In the genomic region with DNA sequence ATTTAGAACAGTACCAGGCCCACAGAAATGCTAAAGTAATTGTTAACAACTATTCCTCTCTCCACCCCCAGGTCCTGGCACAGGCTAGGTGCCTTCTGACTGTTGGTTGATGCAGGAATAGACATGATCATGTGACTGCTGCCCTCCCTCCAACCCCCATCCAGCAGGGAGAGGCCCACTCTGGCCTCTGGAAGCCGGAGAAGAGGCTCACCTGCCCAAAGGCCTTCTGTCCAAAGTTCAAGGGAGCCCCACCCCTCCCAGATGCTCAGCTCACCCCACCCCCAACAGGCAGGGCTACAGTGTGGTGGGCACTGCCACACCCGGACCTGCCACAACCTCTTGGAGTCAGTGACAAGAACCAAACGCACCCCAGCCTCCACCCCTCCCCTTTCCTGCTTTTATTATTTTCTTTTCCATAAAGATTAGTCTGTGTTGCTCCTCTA, we compare ENCODE assay signal across 22 cellular contexts. TPM values are rescaled to one million over a fixed set of nuclear protein-coding genes. Genes with fewer than 3 reads are reported as not detected.
DNase-seq lines count a peak whose midpoint lies in the region; ATAC-seq, FAIRE-seq and TF ChIP-seq lines count a peak whose summit lies in the region.
"Had no signal": no experiment of that assay in that cellular context is flagged by ENCODE, and none has a peak within 500 bp of the region (broad histone marks: within the 10 kb centered on the region; RNA-seq: fewer than 3 reads in every experiment).

No MANE protein-coding gene starts in this region.

- H2BK12ac ChIP-seq in neuronal stem cell (ENCODE audit: low read length), result no peak overlapping the region

- intact Hi-C loops in kidney (cut with DNase I), result no loop called here

- no peak for TF ChIP-seq CTCF in kidney (IDR thresholded peaks at IDR 0.05; ENCODE audit: borderline replicate concordance, extremely low read depth, insufficient read depth)

- no peaks in the 10 kb centered on the region for H3K4me1 ChIP-seq in kidney (ENCODE audit: control insufficient read depth in 1 of 2, insufficient read depth in 1 of 2, low read depth in 1 of 2, low read length in 2 of 2)
- peaks cover 2 to 4% of the 10 kb centered on the region in 2 donors for H3K4me1 ChIP-seq in neuronal stem cell (ENCODE audit: control insufficient read depth in 2 of 2, insufficient read depth in 1 of 2, low read depth in 1 of 2, low read length in 2 of 2)
- H3K4me1 ChIP-seq: breast epithelium, spleen had no signal

- WGBS in neuronal stem cell (ENCODE audit: extremely low coverage in 2 of 2, insufficient read length in 2 of 2, insufficient replicate concordance in 1 of 2), 2 donors, result no CpG with 5 or more reads among the region's 3 CpGs

- H3K4me3 ChIP-seq in kidney (ENCODE audit: low read length in 2 of 2) (no peak overlapping the region), neuronal stem cell (ENCODE audit: low read length in 2 of 2) (no peak overlapping the region), H7 (ENCODE audit: insufficient read depth, low read depth, low read length) (no peak overlapping the region)
- H3K4me3 ChIP-seq: BLaER1, breast epithelium, PC-9, spleen had no signal

- H2AK5ac ChIP-seq in neuronal stem cell (ENCODE audit: low read depth, low read length), result no peak overlapping the region

- H3K4ac ChIP-seq in neuronal stem cell (ENCODE audit: low read length), result no peak overlapping the region

- ATAC-seq in HG03521 (IDR thresholded peaks at IDR 0.05; ENCODE audit: unreplicated experiment) (no peak), HG02852 (IDR thresholded peaks at IDR 0.05; ENCODE audit: unreplicated experiment) (no peak), GM19463 (IDR thresholded peaks at IDR 0.05; ENCODE audit: unreplicated experiment) (no peak)

- H3K27ac ChIP-seq in kidney (ENCODE audit: low read depth in 2 of 2, low read length in 2 of 2), result no peak overlapping the region
- H3K27ac ChIP-seq in neuronal stem cell (replicated peaks; ENCODE audit: low read length), result no peak overlapping the region
- H3K27ac ChIP-seq: BLaER1, breast epithelium, HL-60, PC-9, spleen had no signal

- no peak for FAIRE-seq in kidney (lab: Jason Lieb, UNC)
- FAIRE-seq: keratinocyte, urothelium cell line had no signal

- H3K79me1 ChIP-seq in neuronal stem cell (ENCODE audit: low read depth, low read length), result no peaks in the 10 kb centered on the region

- peak overlapping the region; percentile 59 for H2AFZ ChIP-seq in neuronal stem cell (ENCODE audit: low read length)
- H2AFZ ChIP-seq: PC-9 had no signal

- no peak overlapping the region for H2BK15ac ChIP-seq in neuronal stem cell (ENCODE audit: low read length)

- no peak overlapping the region for H4K8ac ChIP-seq in neuronal stem cell (ENCODE audit: low read depth, low read length)

- no peak overlapping the region for H3K23ac ChIP-seq in neuronal stem cell (ENCODE audit: low read depth, low read length, poor library complexity)

- no peak overlapping the region for H3K9ac ChIP-seq in kidney (ENCODE audit: low read length in 2 of 2)
- H3K9ac ChIP-seq in neuronal stem cell (ENCODE audit: low read depth, low read length, poor library complexity), result no peak overlapping the region
- H3K9ac ChIP-seq: BLaER1 had no signal

- H3K27me3 ChIP-seq in neuronal stem cell (ENCODE audit: control insufficient read depth in 3 of 3, insufficient read depth in 3 of 3, low read depth in 1 of 3, low read length in 3 of 3) (peaks cover 0 to 6% (median 0%) of the 10 kb centered on the region in 3 experiments), H7 (ENCODE audit: control insufficient read depth, insufficient read depth, low read length) (peaks cover under 1% of the 10 kb centered on the region; the same call in 1 of the 2 replicates)
- H3K27me3 ChIP-seq: BLaER1 had no signal

- no peaks in the 10 kb centered on the region for H3K9me3 ChIP-seq in kidney (ENCODE audit: control insufficient read depth in 1 of 2, low read length in 2 of 2)
- H3K9me3 ChIP-seq in neuronal stem cell (replicated peaks in 1 of 2; ENCODE audit: control insufficient read depth in 2 of 2, insufficient read depth in 1 of 2, low read depth in 1 of 2, low read length in 2 of 2), result no peaks in the 10 kb centered on the region
- H3K9me3 ChIP-seq: BLaER1, breast epithelium, spleen had no signal

- no peak overlapping the region for H3K18ac ChIP-seq in neuronal stem cell (ENCODE audit: low read length)

- H4K91ac ChIP-seq in neuronal stem cell (ENCODE audit: low read depth, low read length, poor library complexity), result no peak overlapping the region

- H2BK5ac ChIP-seq in neuronal stem cell (ENCODE audit: low read length), result no peak overlapping the region

- DNase-seq in COLO668 (lab: John Stamatoyannopoulos, UW; ENCODE audit: unreplicated experiment) (peak; percentile 53), NCI-H510A (lab: John Stamatoyannopoulos, UW) (peak; percentile 53), kidney (peak; percentile 41), neuronal stem cell (ENCODE audit: low spot score) (no peak), H7 (no peak)
- DNase-seq: activated CD4-positive, alpha-beta T cell treated with anti-CD3 and anti-CD28 coated beads, Interleukin-2, amount 50 U/mL, for 1 hour; activated CD8-positive, alpha-beta memory T cell treated with anti-CD3 and anti-CD28 coated beads, Interleukin-2, amount 50 U/mL, for 4 hours; activated effector memory CD4-positive, alpha-beta T cell treated with Interleukin-2 at 50 U/mL for 16 hours; hippocampal formation; KG1; NCI-H1694 treated with DMSO at 0.1 percent for 48 hours; PC-9; spleen; stimulated activated CD4-positive, alpha-beta T cell treated with anti-CD3 and anti-CD28 coated beads, Interleukin-4, amount 100 ng/mL, for 24 hours had no signal

- H3K36me3 ChIP-seq in kidney (ENCODE audit: control insufficient read depth in 1 of 2, insufficient read depth in 2 of 2, low read length in 2 of 2), result no peaks in the 10 kb centered on the region
- H3K36me3 ChIP-seq in neuronal stem cell (replicated peaks in 1 of 2; ENCODE audit: control insufficient read depth in 2 of 2, insufficient read depth in 2 of 2, low read length in 2 of 2), result no peaks in the 10 kb centered on the region
- no peaks in the 10 kb centered on the region for H3K36me3 ChIP-seq in H7 (replicated peaks; ENCODE audit: control insufficient read depth, insufficient read depth, low read length)
- H3K36me3 ChIP-seq: BLaER1, breast epithelium, spleen had no signal

- H3K4me2 ChIP-seq in neuronal stem cell (ENCODE audit: insufficient read depth, low read length, poor library complexity, severe bottlenecking), result no peak overlapping the region
- H3K4me2 ChIP-seq: BLaER1, PC-9 had no signal

- H3K14ac ChIP-seq in neuronal stem cell (ENCODE audit: low read length), result no peak overlapping the region

- H2BK120ac ChIP-seq in neuronal stem cell (ENCODE audit: low read depth, low read length), result no peak overlapping the region

RNA-seq across cellular contexts. Expression of gene FOXP4, which starts 26.9 kb away (rescaled TPM):
- total RNA-seq in kidney, result 33.2 TPM
- 14.0 TPM for polyA plus RNA-seq in kidney (ENCODE audit: insufficient read depth, low read depth, low replicate concordance)
- polyA plus RNA-seq in neuronal stem cell (2013, experiment 1 of 2), result 43.1 TPM
- 44.6 TPM for polyA plus RNA-seq in neuronal stem cell (2013, experiment 2 of 2)
- 10.7 and 11.5 TPM in 2 replicates for total RNA-seq in H7 (2014; rRNA removed; shearing (Covaris generic))

Comparison
In these comparisons a context has a peak if more than half of its experiments do, and no peak if none do; other contexts are left out.
1. DNase-seq: peak in COLO668 (single experiment), NCI-H510A (single experiment) and kidney (single experiment); none in neuronal stem cell (single experiment) and H7 (single experiment).